8 cellular contexts compared by ENCODE assay signal in the genomic region with DNA sequence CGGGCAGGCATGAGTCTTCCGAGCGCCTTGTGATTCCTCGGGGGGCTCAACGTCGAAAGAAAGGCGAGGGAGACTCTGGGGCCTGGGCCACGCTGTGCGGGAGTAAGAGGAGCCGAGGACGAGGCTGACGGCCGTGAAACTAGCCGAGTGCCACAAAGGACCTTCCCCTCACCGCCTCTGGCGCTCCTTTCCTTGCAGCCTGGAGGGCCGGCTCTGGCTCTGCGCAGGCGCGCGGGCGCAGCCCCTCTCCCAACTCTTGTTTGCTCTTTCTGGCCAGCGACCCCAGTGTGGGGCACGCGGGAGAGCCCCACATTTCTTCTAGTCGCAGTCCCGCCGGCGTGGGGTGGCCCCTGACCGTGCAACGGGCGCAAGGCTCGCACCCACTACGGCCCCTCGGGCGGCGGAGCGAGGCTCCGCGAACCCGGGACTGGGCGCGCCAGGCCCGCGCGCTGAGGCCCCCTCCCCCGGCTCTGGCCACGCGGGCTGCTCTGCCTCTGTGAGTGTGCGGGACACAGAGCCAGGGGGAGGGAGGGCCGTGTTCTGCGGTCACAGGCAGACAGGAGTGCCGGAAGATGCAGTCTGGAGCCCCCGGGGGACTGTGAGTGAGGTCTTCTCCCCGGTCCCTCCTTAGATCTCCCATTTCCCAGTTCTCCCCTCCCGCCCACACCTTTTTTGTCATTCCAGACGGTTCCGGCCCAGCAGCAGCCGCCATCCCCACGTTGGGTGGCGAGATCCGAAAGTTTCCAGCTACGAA. TPM values are rescaled to one million over a fixed set of nuclear protein-coding genes. Genes with fewer than 3 reads are reported as not detected.
DNase-seq lines count a peak whose midpoint lies in the region; ATAC-seq and TF ChIP-seq lines count a peak whose summit lies in the region.

No MANE protein-coding gene starts in this region.

- peak overlapping the region; percentile 91 for H3K27ac Mint-ChIP-seq in activated naive CD4-positive, alpha-beta T cell treated with anti-CD3 and anti-CD28 coated beads, Interleukin-2, amount 10 ng/mL, durations not matched to agents 7 days and 5 days

- H3K36me3 Mint-ChIP-seq in activated naive CD4-positive, alpha-beta T cell treated with anti-CD3 and anti-CD28 coated beads, Interleukin-2, amount 10 ng/mL, durations not matched to agents 7 days and 5 days, result peaks cover 14% of the 10 kb centered on the region

- H3K27me3 Mint-ChIP-seq in activated naive CD4-positive, alpha-beta T cell treated with anti-CD3 and anti-CD28 coated beads, Interleukin-2, amount 10 ng/mL, durations not matched to agents 7 days and 5 days, result no peaks in the 10 kb centered on the region

- no peak for TF ChIP-seq EP300 in transverse colon (IDR thresholded peaks at IDR 0.05; ENCODE audit: low read depth)

- in situ Hi-C loops in transverse colon (cut with MboI; ENCODE audit: low pct_ligation_motif_present in 1 of 4, low pct_unique_long_range_greater_than_20kb in 1 of 4, low sequenced_read_pairs in 3 of 4), result no loop called here

- intact Hi-C loops in transverse colon (cut with DNase I; ENCODE audit: low total_unique reads), result no loop called here

- no peaks in the 10 kb centered on the region; the same call in 1 of the 2 replicates for H4K20me1 ChIP-seq in KMS-11 (ENCODE audit: insufficient read depth)

- peaks cover 22% of the 10 kb centered on the region for H3K4me1 Mint-ChIP-seq in activated naive CD4-positive, alpha-beta T cell treated with anti-CD3 and anti-CD28 coated beads, Interleukin-2, amount 10 ng/mL, durations not matched to agents 7 days and 5 days

- DNase-seq in DMS114 treated with DMSO at 0.1 percent for 48 hours (lab: John Stamatoyannopoulos, UW; ENCODE audit: unreplicated experiment) (peak; percentile 23), SJCRH30 (peak; percentile 71 to 75), glomerular visceral epithelial cell (ENCODE audit: extremely low spot score) (peak; percentile 55), occipital lobe (lab: John Stamatoyannopoulos, UW) (peak; percentile 77), transverse colon (peak; percentile 69)
- DNase-seq in activated naive CD4-positive, alpha-beta T cell treated with anti-CD3 and anti-CD28 coated beads, Interleukin-2, amount 10 ng/mL, durations not matched to agents 7 days and 5 days, result peak; percentile 72

- H3K4me3 ChIP-seq in KMS-11 (IDR thresholded peaks at IDR 0.05; ENCODE audit: insufficient read depth, low read depth, low read length) (no peak overlapping the region), SJCRH30 (peak overlapping the region; percentile 71), transverse colon (peak overlapping the region; percentile 77 to 97 (median 87))

- H3K27me3 ChIP-seq in KMS-11 (ENCODE audit: insufficient read depth, low read depth) (no peaks in the 10 kb centered on the region), SJCRH30 (no peaks in the 10 kb centered on the region), transverse colon (no peaks in the 10 kb centered on the region)

- no peak for ATAC-seq in GM18870 (IDR thresholded peaks at IDR 0.05; ENCODE audit: unreplicated experiment)

- peaks cover 47% of the 10 kb centered on the region for H3K79me2 ChIP-seq in KMS-11 (ENCODE audit: insufficient read depth, low read depth)

- H3K4me2 ChIP-seq in KMS-11, result peak overlapping the region; percentile 90

- WGBS in transverse colon (ENCODE audit: low coverage in 1 of 2), 2 donors, result 0% methylated on average over 42 of the region's 63 CpGs; no CpG with 5 or more reads in 1 of the 2 donors

- H3K27ac ChIP-seq in KMS-11 (peak overlapping the region; percentile 97), SJCRH30 (peak overlapping the region; percentile 64), transverse colon (peak overlapping the region; percentile 100)

- TF ChIP-seq CTCF in KMS-11 (conservative IDR thresholded peaks at IDR 0.05; ENCODE audit: low read depth, low read length), result no peak
- no peak for TF ChIP-seq CTCF in transverse colon (IDR thresholded peaks at IDR 0.05)

- peak overlapping the region; percentile 59 for H2AFZ ChIP-seq in KMS-11 (ENCODE audit: low read depth)

- H3K9me3 ChIP-seq in SJCRH30 (replicated peaks) (no peaks in the 10 kb centered on the region), transverse colon (no peaks in the 10 kb centered on the region)

- peak overlapping the region; percentile 99 for H3K9ac ChIP-seq in KMS-11

- no peak for TF ChIP-seq POLR2A in transverse colon (IDR thresholded peaks at IDR 0.05)

- H3K4me1 ChIP-seq in KMS-11 (ENCODE audit: low read depth, poor library complexity, severe bottlenecking) (peaks cover 21% of the 10 kb centered on the region), SJCRH30 (no peaks in the 10 kb centered on the region), transverse colon (peaks cover 10 to 17% (median 15%) of the 10 kb centered on the region in 4 donors)

- CTCF ChIA-PET in activated naive CD4-positive, alpha-beta T cell treated with anti-CD3 and anti-CD28 coated beads, Interleukin-2, amount 10 ng/mL, durations not matched to agents 7 days and 5 days (lab: Charles Lee), result interaction anchor here (1.0 to 1.5 kb wide), 3 partner anchors 21 to 80 kb away, joined by 3 to 6 read pairs (median 3); a partner anchor contains a TSS

- peak overlapping the region; percentile 82 for H3K4me3 Mint-ChIP-seq in activated naive CD4-positive, alpha-beta T cell treated with anti-CD3 and anti-CD28 coated beads, Interleukin-2, amount 10 ng/mL, durations not matched to agents 7 days and 5 days

- H3K9me3 Mint-ChIP-seq in activated naive CD4-positive, alpha-beta T cell treated with anti-CD3 and anti-CD28 coated beads, Interleukin-2, amount 10 ng/mL, durations not matched to agents 7 days and 5 days, result no peaks in the 10 kb centered on the region

- H3K36me3 ChIP-seq in KMS-11 (ENCODE audit: insufficient read depth) (no peaks in the 10 kb centered on the region), SJCRH30 (no peaks in the 10 kb centered on the region), transverse colon (peaks cover 0 to 5% (median 0%) of the 10 kb centered on the region in 4 donors)

RNA-seq across cellular contexts. Expression of a gene that starts 1.0 kb away (rescaled TPM):
- 18.2 and 19.5 TPM in 2 replicates for total RNA-seq in SJCRH30 (2014; rRNA removed; shearing (Covaris generic))
- 15.6 TPM for total RNA-seq in occipital lobe
- total RNA-seq in transverse colon, result 10 to 100 TPM; 22.7 to 64.0 (median 49.7) TPM

RNA-seq across cellular contexts. Expression of a gene that starts 20.9 kb away (rescaled TPM):
- total RNA-seq in SJCRH30 (2014; rRNA removed; shearing (Covaris generic)), result 98.8 and 106 TPM in 2 replicates
- total RNA-seq in occipital lobe, result 35.7 TPM
- 10 to 100 TPM in 3 of 4 donors, 1 to 10 TPM in 1; 3.0 to 33.9 (median 25.0) TPM for total RNA-seq in transverse colon

RNA-seq across cellular contexts. Expression of a gene that starts 21.3 kb away (rescaled TPM):
- 50.5 and 51.8 TPM in 2 replicates for total RNA-seq in SJCRH30 (2014; rRNA removed; shearing (Covaris generic))
- total RNA-seq in occipital lobe, result 64.4 TPM
- 100 to 1,000 TPM; 164 to 351 (median 255) TPM for total RNA-seq in transverse colon

Comparison
In these comparisons a context has a peak if more than half of its experiments do, and no peak if none do; other contexts are left out.
1. DNase-seq: peak in every context shown above with its lines; median percentile 77 in occipital lobe; 73 in SJCRH30; 72 in activated naive CD4-positive, alpha-beta T cell treated with anti-CD3 and anti-CD28 coated beads, Interleukin-2, amount 10 ng/mL, durations not matched to agents 7 days and 5 days; 69 in transverse colon; 55 in glomerular visceral epithelial cell; 23 in DMS114 treated with DMSO at 0.1 percent for 48 hours.